ENCODE assay signal across 1 cellular context in genomic region chr18:59079264-59079972, GRCh38.
A peak's percentile ranks its signal among the peaks of the same experiment; 100 is the strongest.
TF ChIP-seq lines count a peak whose summit lies in the region.

No MANE protein-coding gene starts in this region.

TF ChIP-seq in HEK293, 187 proteins besides CTCF, POLR2A, EP300 and RAD21 (continued from another document):
- no peak for TF ChIP-seq ZSCAN18 (tag by site-specific recombination; IDR thresholded peaks at IDR 0.05)
- no peak for TF ChIP-seq ZNF549 (tag by site-specific recombination; IDR thresholded peaks at IDR 0.05)
- TF ChIP-seq ZNF223 (tag by site-specific recombination; IDR thresholded peaks at IDR 0.05) = 0 out of 2 replicates have a peak, but pooled peaks have one; percentile 30
- TF ChIP-seq ZNF664 (tag by site-specific recombination; IDR thresholded peaks at IDR 0.05) = peak; percentile 75
- TF ChIP-seq ZNF571 (tag by site-specific recombination; IDR thresholded peaks at IDR 0.05) = no peak
- TF ChIP-seq SETDB1 (IDR thresholded peaks at IDR 0.05; ENCODE audit: insufficient read length, low read length) = no peak
- peak; percentile 47; the same call in 1 of the 2 replicates for TF ChIP-seq KLF17 (tag by site-specific recombination; IDR thresholded peaks at IDR 0.05)
- TF ChIP-seq ZNF843 (tag by site-specific recombination; IDR thresholded peaks at IDR 0.05) = peak; percentile 95
- TF ChIP-seq ZNF645 (tag by site-specific recombination; IDR thresholded peaks at IDR 0.05) = no peak
- TF ChIP-seq ZFHX2 (tag by site-specific recombination; conservative IDR thresholded peaks at IDR 0.05) = no peak
- TF ChIP-seq GLIS1 (tag by site-specific recombination; IDR thresholded peaks at IDR 0.05) = peak; percentile 89
- TF ChIP-seq ZNF221 (tag by site-specific recombination; IDR thresholded peaks at IDR 0.05; ENCODE audit: borderline replicate concordance) = no peak
- TF ChIP-seq ZNF654 (tag by site-specific recombination; IDR thresholded peaks at IDR 0.05; ENCODE audit: low read depth) = no peak
- TF ChIP-seq WT1 (tag by site-specific recombination; IDR thresholded peaks at IDR 0.05) = peak; percentile 46; the same call in 1 of the 2 replicates
- TF ChIP-seq ZNF155 (tag by site-specific recombination; IDR thresholded peaks at IDR 0.05) = no peak
- TF ChIP-seq ZNF366 (tag by site-specific recombination; conservative IDR thresholded peaks at IDR 0.05) = peak; percentile 82
- no peak for TF ChIP-seq ELK4 (IDR thresholded peaks at IDR 0.05; ENCODE audit: borderline replicate concordance, low read depth, low read length)
- peak; percentile 47; the same call in 1 of the 2 replicates for TF ChIP-seq BCL6B (tag by site-specific recombination; IDR thresholded peaks at IDR 0.05)
- peak; percentile 62; the same call in 1 of the 2 replicates for TF ChIP-seq ZBTB8A (tag by site-specific recombination; IDR thresholded peaks at IDR 0.05)
- peak; percentile 27 for TF ChIP-seq SP2 (tag by site-specific recombination; IDR thresholded peaks at IDR 0.05)
- TF ChIP-seq ZNF561 (tag by site-specific recombination; IDR thresholded peaks at IDR 0.05; ENCODE audit: borderline replicate concordance) = 0 out of 2 replicates have a peak, but pooled peaks have one; percentile 24
- no peak for TF ChIP-seq ZNF510 (tag by site-specific recombination; IDR thresholded peaks at IDR 0.05; ENCODE audit: insufficient replicate concordance)
- TF ChIP-seq ZFP37 (tag by site-specific recombination; IDR thresholded peaks at IDR 0.05) = peak; percentile 30; the same call in 1 of the 2 replicates
- no peak for TF ChIP-seq ZNF488 (tag by site-specific recombination; IDR thresholded peaks at IDR 0.05)
- peak; percentile 82; the same call in 1 of the 2 replicates for TF ChIP-seq ZSCAN30 (tag by site-specific recombination; IDR thresholded peaks at IDR 0.05)
- no peak for TF ChIP-seq RBAK (tag by site-specific recombination; IDR thresholded peaks at IDR 0.05)
- peak; percentile 77; the same call in 1 of the 2 replicates for TF ChIP-seq PRDM4 (tag by site-specific recombination; IDR thresholded peaks at IDR 0.05)
- TF ChIP-seq HOXA7 (CRISPR knock-in tag; IDR thresholded peaks at IDR 0.05; ENCODE audit: borderline replicate concordance) = no peak
- no peak for TF ChIP-seq ZNF146 (tag by site-specific recombination; IDR thresholded peaks at IDR 0.05)
- no peak for TF ChIP-seq MYNN (tag by site-specific recombination; IDR thresholded peaks at IDR 0.05; ENCODE audit: borderline replicate concordance)
- TF ChIP-seq PATZ1 (tag by site-specific recombination; IDR thresholded peaks at IDR 0.05) = peak; percentile 74
- TF ChIP-seq ZNF48 (tag by site-specific recombination; IDR thresholded peaks at IDR 0.05) = no peak
- TF ChIP-seq ZNF792 (tag by site-specific recombination; IDR thresholded peaks at IDR 0.05) = 0 out of 2 replicates have a peak, but pooled peaks have one; percentile 19
